Comparison of ENCODE assay signal across 35 cellular contexts in genomic region chr2:214052235-214052634, GRCh38.
"Had no signal": no experiment of that assay in that cellular context is flagged by ENCODE, and none has a peak within 500 bp of the region (broad histone marks: within the 10 kb centered on the region; RNA-seq: fewer than 3 reads in every experiment).

No MANE protein-coding gene starts in this region.

- H3K27ac Mint-ChIP-seq: activated B cell treated with CpG ODN at 0.5 μM for 24 hours; activated CD4-positive, alpha-beta memory T cell treated with anti-CD3 and anti-CD28 coated beads for 36 hours; activated CD4-positive, alpha-beta T cell treated with anti-CD3 and anti-CD28 coated beads, Interleukin-2, amount 10 ng/mL, durations not matched to agents 24 days and 14 days; activated CD8-positive, alpha-beta T cell treated with anti-CD3 and anti-CD28 coated beads for 36 hours; activated naive CD4-positive, alpha-beta T cell treated with anti-CD3 and anti-CD28 coated beads for 36 hours; activated naive CD4-positive, alpha-beta T cell treated with anti-CD3 and anti-CD28 coated beads, Interleukin-2, amount 50 U/mL, for 72 hours; activated naive CD8-positive, alpha-beta T cell treated with anti-CD3 and anti-CD28 coated beads for 36 hours; activated T-cell treated with anti-CD3 and anti-CD28 coated beads, Interleukin-2, amount 50 U/mL, for 72 hours; activated T-helper 1 cell treated with anti-CD3 and anti-CD28 coated beads, Interleukin-12 subunit alpha, Interleukin-12 subunit beta, Interleukin-2, Interleukin-4 antibody, amounts not matched to agents 30 ng/mL and 10 ng/mL and 1 ng/mL, durations not matched to agents 14 hours and 24 hours and 36 hours; activated T-helper 17 cell treated with anti-CD3 and anti-CD28 coated beads, Interleukin-2, amount 50 U/mL, for 72 hours; T-helper 1 cell treated with Interleukin-12 subunit alpha and Interleukin-12 subunit beta and Interleukin-4 antibody, amounts not matched to agents 30 μg/mL and 1 μg/mL, for 36 hours; T-helper 2 cell treated with Interferon-gamma antibody and Interleukin-4, amounts not matched to agents 5 μg/mL and 100 μg/mL, for 36 hours had no signal

- H3K4me3 Mint-ChIP-seq: activated B cell treated with CpG ODN at 0.5 μM for 24 hours; activated CD4-positive, alpha-beta memory T cell treated with anti-CD3 and anti-CD28 coated beads for 36 hours; activated CD4-positive, alpha-beta T cell treated with anti-CD3 and anti-CD28 coated beads, Interleukin-2, amount 10 ng/mL, durations not matched to agents 24 days and 14 days; activated CD8-positive, alpha-beta T cell treated with anti-CD3 and anti-CD28 coated beads for 36 hours; activated naive CD4-positive, alpha-beta T cell treated with anti-CD3 and anti-CD28 coated beads for 36 hours; activated naive CD8-positive, alpha-beta T cell treated with anti-CD3 and anti-CD28 coated beads for 36 hours; activated T-cell treated with anti-CD3 and anti-CD28 coated beads, Interleukin-2, amount 50 U/mL, for 4 hours; activated T-cell treated with anti-CD3 and anti-CD28 coated beads, Interleukin-2, amount 50 U/mL, for 72 hours; activated T-helper 1 cell treated with anti-CD3 and anti-CD28 coated beads, Interleukin-12 subunit alpha, Interleukin-12 subunit beta, Interleukin-2, Interleukin-4 antibody, amounts not matched to agents 30 ng/mL and 10 ng/mL and 1 ng/mL, durations not matched to agents 14 hours and 24 hours and 36 hours; activated T-helper 17 cell treated with anti-CD3 and anti-CD28 coated beads, Interleukin-2, amount 50 U/mL, for 72 hours; T-helper 1 cell treated with Interleukin-12 subunit alpha and Interleukin-12 subunit beta and Interleukin-4 antibody, amounts not matched to agents 30 μg/mL and 1 μg/mL, for 36 hours; T-helper 2 cell treated with Interferon-gamma antibody and Interleukin-4, amounts not matched to agents 5 μg/mL and 100 μg/mL, for 36 hours had no signal

- H3K36me3 ChIP-seq: adrenal gland, brain microvascular endothelial cell, breast epithelium had no signal

- H3K4me3 ChIP-seq: adrenal gland, body of pancreas, breast epithelium had no signal

- H3K9me3 ChIP-seq: adrenal gland, body of pancreas, breast epithelium had no signal

- ATAC-seq: activated CD8-positive, alpha-beta T cell treated with anti-CD3 and anti-CD28 coated beads for 36 hours; activated naive CD4-positive, alpha-beta T cell treated with anti-CD3 and anti-CD28 coated beads, Interleukin-2, amount 50 U/mL, for 72 hours; activated T-cell treated with anti-CD3 and anti-CD28 coated beads, Interleukin-2, amount 50 U/mL, for 4 hours; activated T-cell treated with anti-CD3 and anti-CD28 coated beads, Interleukin-2, amount 50 U/mL, for 72 hours; activated T-helper 17 cell treated with anti-CD3 and anti-CD28 coated beads, Interleukin-2, amount 50 U/mL, for 72 hours; body of pancreas had no signal

- H3K36me3 Mint-ChIP-seq: activated CD4-positive, alpha-beta memory T cell treated with anti-CD3 and anti-CD28 coated beads for 36 hours; activated naive CD4-positive, alpha-beta T cell treated with anti-CD3 and anti-CD28 coated beads, Interleukin-2, amount 50 U/mL, for 72 hours; activated naive CD8-positive, alpha-beta T cell treated with anti-CD3 and anti-CD28 coated beads for 36 hours had no signal

- H3K4me1 Mint-ChIP-seq: activated B cell treated with CpG ODN at 0.5 μM for 24 hours; activated CD4-positive, alpha-beta T cell treated with anti-CD3 and anti-CD28 coated beads, Interleukin-2, amount 10 ng/mL, durations not matched to agents 24 days and 14 days; activated naive CD8-positive, alpha-beta T cell treated with anti-CD3 and anti-CD28 coated beads for 36 hours; activated T-helper 17 cell treated with anti-CD3 and anti-CD28 coated beads, Interleukin-2, amount 50 U/mL, for 72 hours had no signal

- H3K27ac ChIP-seq: adrenal gland, body of pancreas, brain microvascular endothelial cell, breast epithelium, VCaP had no signal

- H3K9me3 Mint-ChIP-seq: activated B cell treated with CpG ODN at 0.5 μM for 24 hours; activated CD4-positive, alpha-beta memory T cell treated with anti-CD3 and anti-CD28 coated beads for 36 hours; activated CD4-positive, alpha-beta T cell treated with anti-CD3 and anti-CD28 coated beads, Interleukin-2, amount 10 ng/mL, durations not matched to agents 24 days and 14 days; activated CD8-positive, alpha-beta T cell treated with anti-CD3 and anti-CD28 coated beads for 36 hours; activated naive CD4-positive, alpha-beta T cell treated with anti-CD3 and anti-CD28 coated beads for 36 hours; activated naive CD4-positive, alpha-beta T cell treated with anti-CD3 and anti-CD28 coated beads, Interleukin-2, amount 50 U/mL, for 72 hours; activated naive CD8-positive, alpha-beta T cell treated with anti-CD3 and anti-CD28 coated beads for 36 hours; activated T-cell treated with anti-CD3 and anti-CD28 coated beads, Interleukin-2, amount 50 U/mL, for 4 hours; activated T-cell treated with anti-CD3 and anti-CD28 coated beads, Interleukin-2, amount 50 U/mL, for 72 hours; activated T-helper 1 cell treated with anti-CD3 and anti-CD28 coated beads, Interleukin-12 subunit alpha, Interleukin-12 subunit beta, Interleukin-2, Interleukin-4 antibody, amounts not matched to agents 30 ng/mL and 10 ng/mL and 1 ng/mL, durations not matched to agents 14 hours and 24 hours and 36 hours; activated T-helper 17 cell treated with anti-CD3 and anti-CD28 coated beads, Interleukin-2, amount 50 U/mL, for 72 hours; T-helper 1 cell treated with Interleukin-12 subunit alpha and Interleukin-12 subunit beta and Interleukin-4 antibody, amounts not matched to agents 30 μg/mL and 1 μg/mL, for 36 hours; T-helper 2 cell treated with Interferon-gamma antibody and Interleukin-4, amounts not matched to agents 5 μg/mL and 100 μg/mL, for 36 hours had no signal

- DNase-seq: activated B cell treated with CpG ODN at 0.5 μM for 24 hours; activated CD4-positive, alpha-beta memory T cell treated with anti-CD3 and anti-CD28 coated beads for 36 hours; activated CD4-positive, alpha-beta T cell treated with anti-CD3 and anti-CD28 coated beads for 4 hours; activated CD4-positive, alpha-beta T cell treated with anti-CD3 and anti-CD28 coated beads, Interleukin-2, amount 10 ng/mL, durations not matched to agents 24 days and 14 days; activated CD4-positive, alpha-beta T cell treated with anti-CD3 and anti-CD28 coated beads, Interleukin-2, amount 50 U/mL, for 1 hour; activated CD4-positive, alpha-beta T cell treated with anti-CD3 and anti-CD28 coated beads, Interleukin-2, amount 50 U/mL, for 4 hours; activated CD4-positive, CD25-positive, alpha-beta regulatory T cell treated with anti-CD3 and anti-CD28 coated beads, Interleukin-2, amount 50 U/mL, for 72 hours; activated CD8-positive, alpha-beta memory T cell treated with anti-CD3 and anti-CD28 coated beads, Interleukin-2, amount 50 U/mL, for 4 hours; activated CD8-positive, alpha-beta T cell treated with anti-CD3 and anti-CD28 coated beads for 36 hours; activated effector memory CD4-positive, alpha-beta T cell treated with anti-CD3 and anti-CD28 coated beads, Interleukin-2, amount 50 U/mL, for 16 hours; activated gamma-delta T cell treated with Interleukin-2 at 50 U/mL for 16 hours; activated naive CD4-positive, alpha-beta T cell; activated naive CD4-positive, alpha-beta T cell treated with anti-CD3 and anti-CD28 coated beads for 36 hours; activated naive CD4-positive, alpha-beta T cell treated with anti-CD3 and anti-CD28 coated beads, Interleukin-2, amount 50 U/mL, for 16 hours; activated naive CD8-positive, alpha-beta T cell treated with anti-CD3 and anti-CD28 coated beads for 36 hours; activated T-cell treated with anti-CD3 and anti-CD28 coated beads for 4 hours; activated T-cell treated with anti-CD3 and anti-CD28 coated beads, Interleukin-2, amount 50 U/mL, for 1 hour; activated T-cell treated with anti-CD3 and anti-CD28 coated beads, Interleukin-2, amount 50 U/mL, for 4 hours; activated T-cell treated with anti-CD3 and anti-CD28 coated beads, Interleukin-2, amount 50 U/mL, for 72 hours; amniotic stem cell; aorta; body of pancreas; brain microvascular endothelial cell; central memory CD4-positive, alpha-beta T cell; T-helper 1 cell; T-helper 2 cell; T-helper 9 cell had no signal

- H3K4me1 ChIP-seq: adrenal gland, body of pancreas, breast epithelium had no signal

- H3K27me3 Mint-ChIP-seq: activated B cell treated with CpG ODN at 0.5 μM for 24 hours; activated CD4-positive, alpha-beta memory T cell treated with anti-CD3 and anti-CD28 coated beads for 36 hours; activated CD4-positive, alpha-beta T cell treated with anti-CD3 and anti-CD28 coated beads, Interleukin-2, amount 10 ng/mL, durations not matched to agents 24 days and 14 days; activated CD8-positive, alpha-beta T cell treated with anti-CD3 and anti-CD28 coated beads for 36 hours; activated naive CD8-positive, alpha-beta T cell treated with anti-CD3 and anti-CD28 coated beads for 36 hours; activated T-helper 17 cell treated with anti-CD3 and anti-CD28 coated beads, Interleukin-2, amount 50 U/mL, for 72 hours had no signal

- H3K27me3 ChIP-seq: adrenal gland, body of pancreas, brain microvascular endothelial cell, breast epithelium had no signal
